ENCODE assay signal across 1 cellular context in genomic region chr4:183004370-183004769, GRCh38.
DNase-seq lines count a peak whose midpoint lies in the region; ATAC-seq, FAIRE-seq and TF ChIP-seq lines count a peak whose summit lies in the region.
"Not testable (repeated sequence)": the region's sequence is repeated elsewhere in the genome, so short reads cannot be mapped to it uniquely, and the experiment has no call there.

No MANE protein-coding gene starts in this region.

- not testable (repeated sequence) for H3K4me2 ChIP-seq in K562 (ENCODE audit: insufficient read depth, low read length)

- not testable (repeated sequence) for TF ChIP-seq POLR2A in K562 (conservative IDR thresholded peaks at IDR 0.05)

- POLR2A ChIA-PET in K562 (lab: Yijun Ruan, JAX): not testable (repeated sequence)

- not testable (repeated sequence) for BruUV-seq in K562 (replicated peaks; lab: Mats Ljungman, UMichigan)

- not testable (repeated sequence) for H3K27ac ChIP-seq in K562 (ENCODE audit: extremely low read depth, low read depth, low read length)

- TF ChIP-seq RAD21 in K562 (CRISPR knock-in tag; conservative IDR thresholded peaks at IDR 0.05 in 1 of 2, IDR thresholded peaks at IDR 0.05 in 1 of 2): not testable (repeated sequence)

- not testable (repeated sequence) for DNase-seq in K562 (ENCODE audit: extremely low read depth in 1 of 4, low spot score in 3 of 4)

- H3K9ac ChIP-seq in K562 (ENCODE audit: insufficient read depth in 1 of 2, low read depth in 2 of 2, low read length in 2 of 2): not testable (repeated sequence)

- peaks cover 0 to 11% of the 10 kb centered on the region in 2 experiments; a peak in 3 of 5 replicates for H3K4me1 ChIP-seq in K562 (replicated peaks in 1 of 2; ENCODE audit: control insufficient read depth in 2 of 2, insufficient read depth in 2 of 2, low read length in 2 of 2)

- not testable (repeated sequence) for H3K79me2 ChIP-seq in K562 (ENCODE audit: control insufficient read depth, insufficient read depth, low read length)

- H2AFZ ChIP-seq in K562 (ENCODE audit: low read depth, low read length): not testable (repeated sequence)

- not testable (repeated sequence) for H3K9me1 ChIP-seq in K562 (ENCODE audit: control insufficient read depth, insufficient read depth, low read length)

- not testable (repeated sequence) for H3K4me3 ChIP-seq in K562

- not testable (repeated sequence) for TF ChIP-seq EP300 in K562 (IDR thresholded peaks at IDR 0.05; ENCODE audit: low read length)

- in situ Hi-C loops in K562 (cut with MboI): not testable (repeated sequence)

- H3K9me3 ChIP-seq in K562 (replicated peaks; ENCODE audit: control insufficient read depth, insufficient read depth, low read depth, low read length): not testable (repeated sequence)

- not testable (repeated sequence) for H3K36me3 ChIP-seq in K562 (ENCODE audit: control insufficient read depth, insufficient read depth, low read length)

- not testable (repeated sequence) for FAIRE-seq in K562 (lab: Jason Lieb, UNC)

- CTCF ChIA-PET in K562 (lab: Yijun Ruan, JAX; ENCODE audit: low intra/inter-chr PET ratio): not testable (repeated sequence)

- not testable (repeated sequence) for H3K27me3 ChIP-seq in K562 (ENCODE audit: control insufficient read depth in 2 of 2, insufficient read depth in 2 of 2, low read length in 2 of 2)

- not testable (repeated sequence) for ATAC-seq in K562

- not testable (repeated sequence) for H4K20me1 ChIP-seq in K562 (replicated peaks; ENCODE audit: control insufficient read depth, insufficient read depth, low read length)

- TF ChIP-seq CTCF in K562 (IDR thresholded peaks at IDR 0.05 in 2 of 3, conservative IDR thresholded peaks at IDR 0.05 in 1 of 3; ENCODE audit: insufficient read depth in 2 of 3, low read depth in 1 of 3, low read length in 3 of 3): not testable (repeated sequence)

- intact Hi-C loops in K562 (cut with micrococcal nuclease): not testable (repeated sequence)

TF ChIP-seq in K562, 482 proteins besides CTCF, POLR2A, EP300 and RAD21:
- TF ChIP-seq ZNF354B (CRISPR knock-in tag; IDR thresholded peaks at IDR 0.05) (peak; percentile 75; the same call in 1 of the 2 replicates), ZNF507 (tag; conservative IDR thresholded peaks at IDR 0.05) (peak; percentile 92)
